In genomic region chr12:31923063-31923412, GRCh38 we compare ENCODE assay signal across 3 cellular contexts.
TF ChIP-seq lines count a peak whose summit lies in the region.

No MANE protein-coding gene starts in this region.

TF ChIP-seq in HepG2, 621 proteins besides CTCF, POLR2A, EP300 and RAD21:
- 0 out of 2 replicates have a peak, but pooled peaks have one; percentile 0 for TF ChIP-seq FOSL2 (CRISPR knock-in tag; IDR thresholded peaks at IDR 0.05)
- TF ChIP-seq ONECUT2 (CRISPR knock-in tag; IDR thresholded peaks at IDR 0.05), result no peak
- peak; percentile 22; the same call in 1 of the 2 replicates for TF ChIP-seq CBX5 (CRISPR knock-in tag; IDR thresholded peaks at IDR 0.05; ENCODE audit: borderline replicate concordance)
- peak; percentile 95 for TF ChIP-seq ZFP36 (IDR thresholded peaks at IDR 0.05; ENCODE audit: borderline replicate concordance, low read depth, low read length, partially characterized antibody)
- peak; percentile 100 for TF ChIP-seq ZNF780A (CRISPR knock-in tag; IDR thresholded peaks at IDR 0.05)
- TF ChIP-seq ZNF142 (CRISPR knock-in tag; IDR thresholded peaks at IDR 0.05), result no peak
- peak; percentile 98 for TF ChIP-seq SETDB1 (CRISPR knock-in tag; IDR thresholded peaks at IDR 0.05; ENCODE audit: borderline replicate concordance)
- TF ChIP-seq RBM22 (optimal IDR thresholded peaks at IDR 0.05; ENCODE audit: low read length), result no peak
- no peak for TF ChIP-seq ZNF674 (CRISPR knock-in tag; IDR thresholded peaks at IDR 0.05; ENCODE audit: low read depth)
- peak; percentile 55; the same call in 1 of the 2 replicates for TF ChIP-seq MAZ (IDR thresholded peaks at IDR 0.05; ENCODE audit: borderline replicate concordance, low read depth, low read length)
- no peak for TF ChIP-seq MAZ (CRISPR knock-in tag; IDR thresholded peaks at IDR 0.05; ENCODE audit: low read depth)

TF ChIP-seq in Ishikawa, 13 proteins besides CTCF, POLR2A, EP300 and RAD21:
- TF ChIP-seq ZBTB7A (IDR thresholded peaks at IDR 0.05; ENCODE audit: low read depth), result no peak
- TF ChIP-seq USF1 (IDR thresholded peaks at IDR 0.05), result peak; percentile 48; the same call in 1 of the 2 replicates
- 0 out of 2 replicates have a peak, but pooled peaks have one; percentile 13 for TF ChIP-seq TCF12 (IDR thresholded peaks at IDR 0.05; ENCODE audit: low read depth)
- TF ChIP-seq TEAD4 (IDR thresholded peaks at IDR 0.05), result 0 out of 2 replicates have a peak, but pooled peaks have one; percentile 2
- no peak for TF ChIP-seq REST (IDR thresholded peaks at IDR 0.05; ENCODE audit: low read depth)

TF ChIP-seq in K562, 482 proteins besides CTCF, POLR2A, EP300 and RAD21 (continues in another document):
- no peak for TF ChIP-seq CHCHD3 (CRISPR knock-in tag; IDR thresholded peaks at IDR 0.05)
- peak; percentile 42 for TF ChIP-seq PRDM10 (IDR thresholded peaks at IDR 0.05; ENCODE audit: partially characterized antibody)
- no peak for TF ChIP-seq THRAP3 (IDR thresholded peaks at IDR 0.05; ENCODE audit: borderline replicate concordance)
- TF ChIP-seq THRA (IDR thresholded peaks at IDR 0.05), result no peak
- TF ChIP-seq ZNF431 (CRISPR knock-in tag; IDR thresholded peaks at IDR 0.05), result no peak
- no peak for TF ChIP-seq CTBP1 (IDR thresholded peaks at IDR 0.05; ENCODE audit: borderline replicate concordance)
- no peak for TF ChIP-seq ZNF57 (CRISPR knock-in tag; IDR thresholded peaks at IDR 0.05)
- TF ChIP-seq TRIM25 (IDR thresholded peaks at IDR 0.05; ENCODE audit: borderline replicate concordance), result no peak
- TF ChIP-seq HMBOX1 (IDR thresholded peaks at IDR 0.05), result no peak
- TF ChIP-seq UBTF (IDR thresholded peaks at IDR 0.05; ENCODE audit: borderline replicate concordance in 1 of 2, low read depth in 2 of 2, low read length in 2 of 2), result no peak
- TF ChIP-seq SUPT5H (IDR thresholded peaks at IDR 0.05), result no peak
- no peak for TF ChIP-seq ZNF12 (CRISPR knock-in tag; IDR thresholded peaks at IDR 0.05)
- no peak for TF ChIP-seq FOXM1 (IDR thresholded peaks at IDR 0.05; ENCODE audit: low read depth)
- TF ChIP-seq FOXM1 (CRISPR knock-in tag; IDR thresholded peaks at IDR 0.05; ENCODE audit: low read depth), result no peak
- no peak for TF ChIP-seq PML (IDR thresholded peaks at IDR 0.05; ENCODE audit: low read length)
- no peak for TF ChIP-seq NBN (IDR thresholded peaks at IDR 0.05; ENCODE audit: low read depth)
- peak; percentile 73 for TF ChIP-seq ZNF280A (IDR thresholded peaks at IDR 0.05; ENCODE audit: low read depth, partially characterized antibody)
- TF ChIP-seq PHB2 (IDR thresholded peaks at IDR 0.05; ENCODE audit: low read depth), result no peak
- TF ChIP-seq U2AF2 (optimal IDR thresholded peaks at IDR 0.05; ENCODE audit: low read depth, low read length), result no peak
- no peak for TF ChIP-seq ZBTB26 (CRISPR knock-in tag; IDR thresholded peaks at IDR 0.05)
- no peak for TF ChIP-seq SRSF7 (optimal IDR thresholded peaks at IDR 0.05; ENCODE audit: low read depth, low read length)
- no peak for TF ChIP-seq OTX1 (CRISPR knock-in tag; IDR thresholded peaks at IDR 0.05)
- TF ChIP-seq CREB3L1 (IDR thresholded peaks at IDR 0.05; ENCODE audit: borderline replicate concordance, low read depth), result no peak
- no peak for TF ChIP-seq NFIC (IDR thresholded peaks at IDR 0.05)
- TF ChIP-seq CBX2 (IDR thresholded peaks at IDR 0.05; ENCODE audit: insufficient read depth, low read length, poor library complexity, severe bottlenecking), result no peak
- no peak for TF ChIP-seq ETV5 (CRISPR knock-in tag; IDR thresholded peaks at IDR 0.05; ENCODE audit: low read depth)
- peak; percentile 69; the same call in 1 of the 2 replicates for TF ChIP-seq ZNF780A (CRISPR knock-in tag; IDR thresholded peaks at IDR 0.05)
- TF ChIP-seq CBX5 (IDR thresholded peaks at IDR 0.05; ENCODE audit: borderline replicate concordance, low read depth), result peak; percentile 90
- TF ChIP-seq TRIM28 (IDR thresholded peaks at IDR 0.05), result peak; percentile 76; the same call in 1 of the 2 replicates
- no peak for TF ChIP-seq TSC22D4 (tag; IDR thresholded peaks at IDR 0.05)
- no peak for TF ChIP-seq E2F6 (IDR thresholded peaks at IDR 0.05; ENCODE audit: borderline replicate concordance in 1 of 2, extremely low read depth in 1 of 2, insufficient read depth in 1 of 2, insufficient read length in 1 of 2, low read depth in 1 of 2, low read length in 1 of 2, poor library complexity in 1 of 2, severe bottlenecking in 1 of 2)
- no peak for TF ChIP-seq KDM2B (CRISPR knock-in tag; IDR thresholded peaks at IDR 0.05)
- no peak for TF ChIP-seq ZNF586 (CRISPR knock-in tag; conservative IDR thresholded peaks at IDR 0.05)
- TF ChIP-seq IRF2 (CRISPR knock-in tag; IDR thresholded peaks at IDR 0.05), result no peak
- no peak for TF ChIP-seq TFAM (CRISPR knock-in tag; conservative IDR thresholded peaks at IDR 0.05)
- no peak for TF ChIP-seq POU5F1 (IDR thresholded peaks at IDR 0.05; ENCODE audit: borderline replicate concordance, low read depth, low read length, partially characterized antibody)
- no peak for TF ChIP-seq HLTF (IDR thresholded peaks at IDR 0.05)
- no peak for TF ChIP-seq MIER1 (IDR thresholded peaks at IDR 0.05; ENCODE audit: low read depth)
- TF ChIP-seq ZNF584 (CRISPR knock-in tag; IDR thresholded peaks at IDR 0.05; ENCODE audit: low read depth), result no peak
- TF ChIP-seq ZNF347 (CRISPR knock-in tag; IDR thresholded peaks at IDR 0.05; ENCODE audit: low read depth), result no peak
